Comparison of ENCODE assay signal across 17 cellular contexts in genomic region chr12:46363582-46364299, GRCh38. TPM values are rescaled to one million over a fixed set of nuclear protein-coding genes. Genes with fewer than 3 reads are reported as not detected.
A peak's percentile ranks its signal among the peaks of the same experiment; 100 is the strongest.
DNase-seq lines count a peak whose midpoint lies in the region; ATAC-seq and TF ChIP-seq lines count a peak whose summit lies in the region.
"Had no signal": no experiment of that assay in that cellular context is flagged by ENCODE, and none has a peak within 500 bp of the region (broad histone marks: within the 10 kb centered on the region; RNA-seq: fewer than 3 reads in every experiment).

No MANE protein-coding gene starts in this region.

- peaks cover 27 to 77% (median 58%) of the 10 kb centered on the region in 4 donors for H3K4me1 Mint-ChIP-seq in CD4-positive, alpha-beta memory T cell
- peaks cover 89% of the 10 kb centered on the region for H3K4me1 Mint-ChIP-seq in chondrocyte (ENCODE audit: low read depth)

- H3K79me2 ChIP-seq in PC-9 (ENCODE audit: low read depth) (peaks cover 58% of the 10 kb centered on the region), parathyroid adenoma (no peaks in the 10 kb centered on the region)

- no peaks in the 10 kb centered on the region for H3K9me3 ChIP-seq in CD4-positive, alpha-beta memory T cell (ENCODE audit: control insufficient read depth in 1 of 2, low read length in 2 of 2)
- H3K9me3 ChIP-seq in PC-9 (ENCODE audit: insufficient read depth, low read depth) (no peaks in the 10 kb centered on the region), parathyroid adenoma (ENCODE audit: control insufficient read depth, low read length) (no peaks in the 10 kb centered on the region)
- H3K9me3 ChIP-seq: prostate gland, uterus had no signal

- no peaks in the 10 kb centered on the region for H3K9me2 ChIP-seq in PC-9 (ENCODE audit: insufficient read depth)

- peaks cover 100% of the 10 kb centered on the region for H3F3A ChIP-seq in PC-9 (ENCODE audit: insufficient read depth, low read depth)

- no peak for TF ChIP-seq CTCF in PC-9 (conservative IDR thresholded peaks at IDR 0.05)
- TF ChIP-seq CTCF in chondrocyte (IDR thresholded peaks at IDR 0.05), result no peak
- TF ChIP-seq CTCF in parathyroid adenoma (IDR thresholded peaks at IDR 0.05), result no peak

- no peak overlapping the region for H3K27ac ChIP-seq in CD4-positive, alpha-beta memory T cell (ENCODE audit: low read depth, low read length)
- peak overlapping the region; percentile 97 for H3K27ac ChIP-seq in PC-9
- peak overlapping the region; percentile 1 for H3K27ac ChIP-seq in parathyroid adenoma
- H3K27ac ChIP-seq: C4-2B, prostate gland had no signal

- DNase-seq in CD4-positive, alpha-beta memory T cell, result no peak
- DNase-seq in PC-9 (no peak), chondrocyte (ENCODE audit: low spot score) (no peak), cerebellar nuclear complex (lab: John Stamatoyannopoulos, UW) (no peak), DMS53 treated with DMSO at 0.1 percent for 48 hours (lab: John Stamatoyannopoulos, UW; ENCODE audit: unreplicated experiment) (no peak)
- DNase-seq: activated CD4-positive, alpha-beta T cell treated with anti-CD3 and anti-CD28 coated beads for 48 hours; activated T-cell treated with anti-CD3 and anti-CD28 coated beads, Interleukin-2, amount 50 U/mL, for 48 hours; foreskin fibroblast; NCI-H1105; NCI-H446; T-helper 1 cell; uterus had no signal

- intact Hi-C loops in CD4-positive, alpha-beta memory T cell (cut with micrococcal nuclease), result no loop called here
- intact Hi-C loops in PC-9 (cut with micrococcal nuclease; ENCODE audit: unreplicated experiment), result no loop called here

- H3K4me3 ChIP-seq in CD4-positive, alpha-beta memory T cell (ENCODE audit: low read length in 2 of 2), result no peak overlapping the region
- H3K4me3 ChIP-seq in PC-9 (no peak overlapping the region), parathyroid adenoma (ENCODE audit: low read depth, low read length) (no peak overlapping the region)
- H3K4me3 ChIP-seq: prostate gland, uterus had no signal

- H3K36me3 ChIP-seq in CD4-positive, alpha-beta memory T cell (ENCODE audit: insufficient read depth, low read length), result peaks cover 89% of the 10 kb centered on the region
- H3K36me3 ChIP-seq in PC-9 (ENCODE audit: low read depth) (peaks cover 96% of the 10 kb centered on the region), parathyroid adenoma (ENCODE audit: control insufficient read depth, insufficient read depth, low read length) (no peaks in the 10 kb centered on the region)
- H3K36me3 ChIP-seq: uterus had no signal

- H3K4me2 ChIP-seq in PC-9 (no peak overlapping the region; the same call in 1 of the 2 replicates), parathyroid adenoma (ENCODE audit: low read length) (no peak overlapping the region)

- peak overlapping the region in 6 of 7 donors; percentile 14 to 72 (median 48) for H3K27ac Mint-ChIP-seq in CD4-positive, alpha-beta memory T cell
- H3K27ac Mint-ChIP-seq in chondrocyte (ENCODE audit: unreplicated experiment), result peak overlapping the region; percentile 81

- no TSS peak for BruUV-seq in PC-9 (replicated peaks; lab: Mats Ljungman, UMichigan)

- H3K9me3 Mint-ChIP-seq in CD4-positive, alpha-beta memory T cell, result no peaks in the 10 kb centered on the region
- H3K9me3 Mint-ChIP-seq in chondrocyte (ENCODE audit: low read depth), result no peaks in the 10 kb centered on the region

- no peak for ATAC-seq in GM19023 (IDR thresholded peaks at IDR 0.05; ENCODE audit: unreplicated experiment)
- no peak for ATAC-seq in GM18502 (IDR thresholded peaks at IDR 0.05; ENCODE audit: poor library complexity, unreplicated experiment)

- no peak overlapping the region for H3K9ac ChIP-seq in parathyroid adenoma

- no peaks in the 10 kb centered on the region for H3K27me3 Mint-ChIP-seq in CD4-positive, alpha-beta memory T cell
- H3K27me3 Mint-ChIP-seq in chondrocyte (ENCODE audit: low read depth), result no peaks in the 10 kb centered on the region

- H3K4me1 ChIP-seq in CD4-positive, alpha-beta memory T cell (ENCODE audit: insufficient read depth, low read length), result peaks cover 60% of the 10 kb centered on the region
- H3K4me1 ChIP-seq in PC-9 (replicated peaks; ENCODE audit: insufficient read depth) (peaks cover 56% of the 10 kb centered on the region), parathyroid adenoma (peaks cover 29% of the 10 kb centered on the region)

- no peak overlapping the region for H2AFZ ChIP-seq in PC-9
- no peak overlapping the region for H2AFZ ChIP-seq in parathyroid adenoma

- POLR2A ChIA-PET in CD4-positive, alpha-beta memory T cell (lab: Charles Lee; ENCODE audit: partially characterized antibody), result interaction anchor here (0.7 to 2.3 kb wide), 4 partner anchors 7 to 298 kb away, joined by 3 to 14 read pairs (median 4); no protein-coding TSS in a partner anchor
- POLR2A ChIA-PET in PC-9 (lab: Charles Lee; ENCODE audit: unreplicated experiment), result interaction anchor here (0.6 to 0.7 kb wide), 2 partner anchors 214 to 218 kb away, joined by 6 to 7 read pairs; no protein-coding TSS in a partner anchor

- peaks cover 100% of the 10 kb centered on the region for H4K20me1 ChIP-seq in PC-9 (ENCODE audit: insufficient read depth)

- H3K4me3 Mint-ChIP-seq in CD4-positive, alpha-beta memory T cell, result peak overlapping the region in 1 of 8 donors; percentile 7
- H3K4me3 Mint-ChIP-seq in chondrocyte (ENCODE audit: unreplicated experiment), result peak overlapping the region; percentile 43

- H3K36me3 Mint-ChIP-seq in CD4-positive, alpha-beta memory T cell, result peaks cover 77 to 92% of the 10 kb centered on the region in 2 donors
- H3K36me3 Mint-ChIP-seq in chondrocyte (ENCODE audit: low read depth), result peaks cover 80% of the 10 kb centered on the region

- H3K27me3 ChIP-seq in CD4-positive, alpha-beta memory T cell (ENCODE audit: insufficient read depth, low read length), result no peaks in the 10 kb centered on the region
- H3K27me3 ChIP-seq in PC-9 (ENCODE audit: insufficient read depth, low read depth) (no peaks in the 10 kb centered on the region), parathyroid adenoma (ENCODE audit: control insufficient read depth, insufficient read depth, low read length) (no peaks in the 10 kb centered on the region)
- H3K27me3 ChIP-seq: uterus had no signal

- CTCF ChIA-PET in CD4-positive, alpha-beta memory T cell (lab: Charles Lee; ENCODE audit: partially characterized antibody), result interaction anchor here (0.6 to 1.9 kb wide), 7 partner anchors 9 to 1008 kb away, joined by 3 to 8 read pairs (median 3); no protein-coding TSS in a partner anchor
- CTCF ChIA-PET in PC-9 (lab: Charles Lee), result no interaction called here

RNA-seq across cellular contexts. Expression of gene SLC38A2, which starts 8.8 kb away (rescaled TPM):
- total RNA-seq in CD4-positive, alpha-beta memory T cell, result 100 to 1,000 TPM; 200 to 208 TPM
- polyA plus RNA-seq in CD4-positive, alpha-beta memory T cell, result 10 to 100 TPM; 46.8 to 73.6 TPM
- 193 and 322 TPM in 2 replicates for total RNA-seq in PC-9 (2021)
- 580 to 614 TPM (median 596 TPM) in 3 replicates for total RNA-seq in chondrocyte
